28 cellular contexts compared by ENCODE assay signal in the genomic region with DNA sequence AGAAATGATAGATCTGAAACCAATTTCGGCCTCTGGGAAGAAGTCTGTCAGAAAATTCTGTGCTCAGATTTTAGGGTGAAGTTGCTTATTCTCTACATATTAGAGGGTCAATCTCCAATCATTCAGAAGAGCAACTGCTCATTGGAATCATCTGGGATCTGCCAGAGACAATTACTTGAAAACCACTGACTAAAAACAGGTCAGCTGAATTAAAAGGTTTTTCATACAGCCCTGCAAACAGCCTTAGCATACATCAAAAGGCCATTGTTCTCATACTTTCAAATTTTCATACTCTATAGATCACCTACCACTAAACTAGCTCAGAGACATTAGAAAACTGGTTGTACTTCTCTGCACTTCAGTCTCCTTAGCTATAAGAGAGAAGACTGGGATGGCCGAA.
"Had no signal": no experiment of that assay in that cellular context is flagged by ENCODE, and none has a peak within 500 bp of the region (broad histone marks: within the 10 kb centered on the region; RNA-seq: fewer than 3 reads in every experiment).

No MANE protein-coding gene starts in this region.

- H3K36me3 ChIP-seq: adrenal gland, breast epithelium, Peyer's patch, SJSA1 had no signal

- H3K4me3 ChIP-seq: adrenal gland, body of pancreas, breast epithelium, Peyer's patch, SJSA1 had no signal

- H3K27me3 ChIP-seq: adrenal gland, body of pancreas, breast epithelium, Peyer's patch, SJSA1 had no signal

- H3K27ac ChIP-seq: adrenal gland, body of pancreas, breast epithelium, Peyer's patch, SJSA1 had no signal

- H3K4me1 ChIP-seq: adrenal gland, body of pancreas, breast epithelium, Peyer's patch had no signal

- H3K9me3 ChIP-seq: adrenal gland, body of pancreas, breast epithelium, Peyer's patch had no signal

- DNase-seq: activated CD4-positive, alpha-beta T cell treated with anti-CD3 and anti-CD28 coated beads, Interleukin-2, amount 10 ng/mL, durations not matched to agents 7 days and 5 days; activated CD4-positive, alpha-beta T cell treated with anti-CD3 and anti-CD28 coated beads, Interleukin-2, amount 50 U/mL, for 48 hours; activated CD8-positive, alpha-beta T cell treated with anti-CD3 and anti-CD28 coated beads, Interleukin-2, amount 10 ng/mL, durations not matched to agents 7 days and 5 days; activated gamma-delta T cell; activated naive CD4-positive, alpha-beta T cell treated with Interleukin-2 at 50 U/mL for 16 hours; activated naive CD8-positive, alpha-beta T cell treated with anti-CD3 and anti-CD28 coated beads, Interleukin-2, amount 10 ng/mL, durations not matched to agents 7 days and 5 days; activated T-cell treated with anti-CD3 and anti-CD28 coated beads, Interleukin-2, amount 50 U/mL, for 24 hours; adrenal gland; body of pancreas; KG1; MM.1S; MV-4-11; NCI-H1092; NCI-H1436 treated with DMSO at 0.1 percent for 48 hours; NCI-H1694 treated with DMSO at 0.1 percent for 48 hours; NCI-H2029; NCI-H2107; NCI-H2171; NCI-H2227 treated with DMSO at 0.1 percent for 48 hours; NCI-H446 treated with DMSO at 0.1 percent for 48 hours; NCI-H524; NK-92 treated with Interleukin-12 subunit alpha and Interleukin-12 subunit beta, amount 100 ng/mL, for 24 hours; Peyer's patch; RPMI8226; SHP77 treated with DMSO at 0.1 percent for 48 hours; T1000 had no signal

- ATAC-seq: activated CD8-positive, alpha-beta T cell treated with anti-CD3 and anti-CD28 coated beads, Interleukin-2, amount 10 ng/mL, durations not matched to agents 7 days and 5 days; body of pancreas had no signal
